Comparison of ENCODE assay signal across 1 cellular context in genomic region chr17:76709077-76709950, GRCh38.
TF ChIP-seq lines count a peak whose summit lies in the region.

No MANE protein-coding gene starts in this region.

TF ChIP-seq in HEK293, 187 proteins besides CTCF, POLR2A, EP300 and RAD21 (continued from another document and continues in another):
- TF ChIP-seq PRDM4 (tag by site-specific recombination; IDR thresholded peaks at IDR 0.05) (no peak), ZNF580 (tag by site-specific recombination; IDR thresholded peaks at IDR 0.05) (no peak), BCL11B (tag by site-specific recombination; IDR thresholded peaks at IDR 0.05; ENCODE audit: low read depth) (no peak), ATF2 (tag by site-specific recombination; IDR thresholded peaks at IDR 0.05; ENCODE audit: low read depth) (no peak), ZNF600 (tag by site-specific recombination; IDR thresholded peaks at IDR 0.05) (peak; percentile 97), ZNF623 (tag by site-specific recombination; IDR thresholded peaks at IDR 0.05) (no peak), ZFP37 (tag by site-specific recombination; IDR thresholded peaks at IDR 0.05) (peak; percentile 65), ZSCAN30 (tag by site-specific recombination; IDR thresholded peaks at IDR 0.05) (peak; percentile 80; the same call in 1 of the 2 replicates), ZNF514 (tag by site-specific recombination; IDR thresholded peaks at IDR 0.05) (no peak), ZBTB44 (tag by site-specific recombination; IDR thresholded peaks at IDR 0.05) (0 out of 2 replicates have a peak, but pooled peaks have one; percentile 18), ZNF501 (tag by site-specific recombination; IDR thresholded peaks at IDR 0.05) (peak; percentile 57; the same call in 1 of the 2 replicates), ZBTB7A (tag by site-specific recombination; IDR thresholded peaks at IDR 0.05; ENCODE audit: low read depth) (no peak), ZNF521 (tag by site-specific recombination; IDR thresholded peaks at IDR 0.05) (no peak), EGR2 (tag by site-specific recombination; IDR thresholded peaks at IDR 0.05; ENCODE audit: low read depth) (0 out of 2 replicates have a peak, but pooled peaks have one; percentile 32), ZNF621 (tag by site-specific recombination; IDR thresholded peaks at IDR 0.05) (no peak), ZFP69B (tag by site-specific recombination; IDR thresholded peaks at IDR 0.05) (peak; percentile 75; the same call in 1 of the 2 replicates), ZNF555 (tag by site-specific recombination; conservative IDR thresholded peaks at IDR 0.05) (no peak), ZNF10 (tag by site-specific recombination; IDR thresholded peaks at IDR 0.05) (peak; percentile 98), ZNF792 (tag by site-specific recombination; IDR thresholded peaks at IDR 0.05) (no peak), ZNF292 (tag by site-specific recombination; IDR thresholded peaks at IDR 0.05; ENCODE audit: borderline replicate concordance, low read depth) (no peak), ZNF664 (tag by site-specific recombination; IDR thresholded peaks at IDR 0.05) (no peak), ZNF23 (tag by site-specific recombination; IDR thresholded peaks at IDR 0.05; ENCODE audit: borderline replicate concordance) (no peak), ZNF571 (tag by site-specific recombination; IDR thresholded peaks at IDR 0.05) (no peak), ZNF214 (tag by site-specific recombination; IDR thresholded peaks at IDR 0.05; ENCODE audit: borderline replicate concordance) (no peak), GLI4 (tag by site-specific recombination; IDR thresholded peaks at IDR 0.05) (no peak), ZNF76 (tag by site-specific recombination; IDR thresholded peaks at IDR 0.05; ENCODE audit: borderline replicate concordance, low read depth) (no peak), ZFP3 (tag by site-specific recombination; IDR thresholded peaks at IDR 0.05; ENCODE audit: low read depth) (no peak), ZNF202 (tag by site-specific recombination; IDR thresholded peaks at IDR 0.05; ENCODE audit: borderline replicate concordance) (no peak), HIC1 (tag by site-specific recombination; IDR thresholded peaks at IDR 0.05) (peak; percentile 75), ZNF394 (tag by site-specific recombination; IDR thresholded peaks at IDR 0.05; ENCODE audit: borderline replicate concordance) (peak; percentile 56; the same call in 1 of the 2 replicates), ZNF843 (tag by site-specific recombination; IDR thresholded peaks at IDR 0.05) (peak; percentile 69), ELK4 (IDR thresholded peaks at IDR 0.05; ENCODE audit: borderline replicate concordance, low read depth, low read length) (peak; percentile 88), ZSCAN16 (tag by site-specific recombination; IDR thresholded peaks at IDR 0.05) (no peak), ZNF155 (tag by site-specific recombination; IDR thresholded peaks at IDR 0.05) (no peak), ZNF391 (tag by site-specific recombination; IDR thresholded peaks at IDR 0.05; ENCODE audit: borderline replicate concordance, low read depth) (peak; percentile 77), ZNF132 (tag by site-specific recombination; IDR thresholded peaks at IDR 0.05; ENCODE audit: borderline replicate concordance) (no peak), ZNF354C (tag by site-specific recombination; IDR thresholded peaks at IDR 0.05; ENCODE audit: borderline replicate concordance, low read depth) (no peak), ZNF175 (tag by site-specific recombination; IDR thresholded peaks at IDR 0.05) (no peak), ZNF266 (tag by site-specific recombination; IDR thresholded peaks at IDR 0.05; ENCODE audit: low read depth) (no peak), KLF8 (tag by site-specific recombination; IDR thresholded peaks at IDR 0.05) (peak; percentile 87), PATZ1 (tag by site-specific recombination; IDR thresholded peaks at IDR 0.05) (peak; percentile 99), ZNF701 (tag by site-specific recombination; IDR thresholded peaks at IDR 0.05) (no peak), ZNF791 (tag by site-specific recombination; IDR thresholded peaks at IDR 0.05) (no peak), TRIM28 (IDR thresholded peaks at IDR 0.05; ENCODE audit: borderline replicate concordance, low read length) (peak; percentile 68; the same call in 1 of the 2 replicates), ZBTB8A (tag by site-specific recombination; IDR thresholded peaks at IDR 0.05) (peak; percentile 80), KLF17 (tag by site-specific recombination; IDR thresholded peaks at IDR 0.05) (peak; percentile 96), ZBTB17 (tag by site-specific recombination; IDR thresholded peaks at IDR 0.05) (peak; percentile 76), ZNF311 (tag by site-specific recombination; IDR thresholded peaks at IDR 0.05; ENCODE audit: borderline replicate concordance) (no peak), ZNF513 (tag by site-specific recombination; IDR thresholded peaks at IDR 0.05) (no peak), ZNF184 (tag by site-specific recombination; IDR thresholded peaks at IDR 0.05) (0 out of 2 replicates have a peak, but pooled peaks have one; percentile 63), PRDM6 (tag by site-specific recombination; IDR thresholded peaks at IDR 0.05) (no peak)
